8 cellular contexts compared by ENCODE assay signal in genomic region chr9:347667-348292, GRCh38.
A peak's percentile ranks its signal among the peaks of the same experiment; 100 is the strongest.
DNase-seq lines count a peak whose midpoint lies in the region; ATAC-seq and TF ChIP-seq lines count a peak whose summit lies in the region.

No MANE protein-coding gene starts in this region.

- H2AFZ ChIP-seq in Karpas-422 (ENCODE audit: low read length) = no peak overlapping the region

- intact Hi-C loops in left ventricle myocardium superior (cut with micrococcal nuclease) = no loop called here

- H3K9ac ChIP-seq in Karpas-422 (ENCODE audit: low read length) = no peak overlapping the region

- H3K4me2 ChIP-seq in Karpas-422 (ENCODE audit: low read depth, low read length, poor library complexity, severe bottlenecking) = no peak overlapping the region

- H4K20me1 ChIP-seq in Karpas-422 (ENCODE audit: insufficient read depth, low read depth, low read length) = no peaks in the 10 kb centered on the region

- H3K27me3 ChIP-seq in Karpas-422 (ENCODE audit: low read length) = no peaks in the 10 kb centered on the region
- no peaks in the 10 kb centered on the region for H3K27me3 ChIP-seq in WERI-Rb-1 (ENCODE audit: insufficient read depth, low read depth, severe bottlenecking)

- H3K4me1 Mint-ChIP-seq in stimulated activated effector memory CD8-positive, alpha-beta T cell treated with anti-CD3 and anti-CD28 coated beads, Interleukin-12 subunit alpha, Interleukin-12 subunit beta, amount 100 ng/mL, for 72 hours = peaks cover 24% of the 10 kb centered on the region

- H3K9me3 ChIP-seq in Karpas-422 (ENCODE audit: low read length) = no peaks in the 10 kb centered on the region
- H3K9me3 ChIP-seq in WERI-Rb-1 (ENCODE audit: severe bottlenecking) = no peaks in the 10 kb centered on the region

- H3K36me3 Mint-ChIP-seq in stimulated activated effector memory CD8-positive, alpha-beta T cell treated with anti-CD3 and anti-CD28 coated beads, Interleukin-12 subunit alpha, Interleukin-12 subunit beta, amount 100 ng/mL, for 72 hours = peaks cover 97% of the 10 kb centered on the region

- H3K36me3 ChIP-seq in Karpas-422 (ENCODE audit: insufficient read depth, low read length) (no peaks in the 10 kb centered on the region), WERI-Rb-1 (no peaks in the 10 kb centered on the region)

- peak; percentile 80 for TF ChIP-seq CTCF in WERI-Rb-1 (IDR thresholded peaks at IDR 0.05; ENCODE audit: low read depth, low read length)

- H3K4me3 ChIP-seq in Karpas-422 (ENCODE audit: low read length) = no peak overlapping the region
- no peak overlapping the region for H3K4me3 ChIP-seq in WERI-Rb-1 (ENCODE audit: low read depth, low read length)

- ATAC-seq in left ventricle myocardium superior = peak; percentile 70
- ATAC-seq in stimulated activated effector memory CD8-positive, alpha-beta T cell treated with anti-CD3 and anti-CD28 coated beads, Interleukin-12 subunit alpha, Interleukin-12 subunit beta, amount 100 ng/mL, for 72 hours = no peak

- no peaks in the 10 kb centered on the region for H3K4me1 ChIP-seq in Karpas-422 (ENCODE audit: low read length)

- no peaks in the 10 kb centered on the region for H3K79me2 ChIP-seq in Karpas-422 (ENCODE audit: low read length)

- DNase-seq in DMS114 treated with DMSO at 0.1 percent for 48 hours (lab: John Stamatoyannopoulos, UW; ENCODE audit: unreplicated experiment) = peak; percentile 33
- DNase-seq in Karpas-422 = peak; percentile 62
- DNase-seq in WERI-Rb-1 = no peak
- no peak for DNase-seq in left ventricle myocardium superior
- no peak for DNase-seq in stimulated activated effector memory CD8-positive, alpha-beta T cell treated with anti-CD3 and anti-CD28 coated beads, Interleukin-12 subunit alpha, Interleukin-12 subunit beta, amount 100 ng/mL, for 72 hours (ENCODE audit: low spot score in 2 of 2)
- no peak for DNase-seq in COR-L47 (lab: John Stamatoyannopoulos, UW)
- no peak for DNase-seq in activated CD4-positive, alpha-beta T cell treated with anti-CD3 and anti-CD28 coated beads, Interleukin-2, amount 50 U/mL, for 4 hours
- DNase-seq in activated effector memory CD4-positive, alpha-beta T cell treated with anti-CD3 and anti-CD28 coated beads, Interleukin-2, amount 50 U/mL, for 16 hours = no peak

- no peak overlapping the region for H3K4me3 Mint-ChIP-seq in stimulated activated effector memory CD8-positive, alpha-beta T cell treated with anti-CD3 and anti-CD28 coated beads, Interleukin-12 subunit alpha, Interleukin-12 subunit beta, amount 100 ng/mL, for 72 hours

- no peaks in the 10 kb centered on the region for H3K9me3 Mint-ChIP-seq in stimulated activated effector memory CD8-positive, alpha-beta T cell treated with anti-CD3 and anti-CD28 coated beads, Interleukin-12 subunit alpha, Interleukin-12 subunit beta, amount 100 ng/mL, for 72 hours

- H3K27ac Mint-ChIP-seq in stimulated activated effector memory CD8-positive, alpha-beta T cell treated with anti-CD3 and anti-CD28 coated beads, Interleukin-12 subunit alpha, Interleukin-12 subunit beta, amount 100 ng/mL, for 72 hours = peak overlapping the region; percentile 56

- H3K27ac ChIP-seq in Karpas-422 (ENCODE audit: low read length) (no peak overlapping the region), WERI-Rb-1 (peak overlapping the region; percentile 81)

- no peaks in the 10 kb centered on the region for H3K9me2 ChIP-seq in Karpas-422 (replicated peaks; ENCODE audit: insufficient read depth, low read length)

Comparison
In these comparisons a context has a peak if more than half of its experiments do, and no peak if none do; other contexts are left out.
1. DNase-seq: peak in DMS114 treated with DMSO at 0.1 percent for 48 hours (single experiment) and Karpas-422 (single experiment); none in WERI-Rb-1 (single experiment), left ventricle myocardium superior (single experiment), stimulated activated effector memory CD8-positive, alpha-beta T cell treated with anti-CD3 and anti-CD28 coated beads, Interleukin-12 subunit alpha, Interleukin-12 subunit beta, amount 100 ng/mL, for 72 hours (0 of 2), COR-L47 (single experiment), activated CD4-positive, alpha-beta T cell treated with anti-CD3 and anti-CD28 coated beads, Interleukin-2, amount 50 U/mL, for 4 hours (0 of 2) and activated effector memory CD4-positive, alpha-beta T cell treated with anti-CD3 and anti-CD28 coated beads, Interleukin-2, amount 50 U/mL, for 16 hours (single experiment).